ENCODE assay signal across 1 cellular context in genomic region chr10:79552143-79552542, GRCh38.
TF ChIP-seq lines count a peak whose summit lies in the region.

No MANE protein-coding gene starts in this region.

TF ChIP-seq in H1, 55 proteins besides CTCF, POLR2A, EP300 and RAD21:
- TF ChIP-seq POU5F1 (IDR thresholded peaks at IDR 0.05; ENCODE audit: low read depth, low read length) (no peak), RNF2 (IDR thresholded peaks at IDR 0.05; ENCODE audit: borderline replicate concordance, low read depth, low read length, missing control alignments, poor library complexity, severe bottlenecking) (no peak), HDAC6 (IDR thresholded peaks at IDR 0.05; ENCODE audit: low read depth, low read length) (no peak), KDM1A (IDR thresholded peaks at IDR 0.05; ENCODE audit: borderline replicate concordance, low read length) (no peak), NANOG (IDR thresholded peaks at IDR 0.05; ENCODE audit: insufficient read depth, low read depth, low read length, poor library complexity, severe bottlenecking) (no peak), POLR2AphosphoS5 (IDR thresholded peaks at IDR 0.05; ENCODE audit: low read depth, low read length) (no peak), ATF2 (IDR thresholded peaks at IDR 0.05; ENCODE audit: low read length) (no peak), JUN (IDR thresholded peaks at IDR 0.05; ENCODE audit: low read depth, low read length) (no peak)
